Comparison of ENCODE assay signal across 8 cellular contexts in the genomic region with DNA sequence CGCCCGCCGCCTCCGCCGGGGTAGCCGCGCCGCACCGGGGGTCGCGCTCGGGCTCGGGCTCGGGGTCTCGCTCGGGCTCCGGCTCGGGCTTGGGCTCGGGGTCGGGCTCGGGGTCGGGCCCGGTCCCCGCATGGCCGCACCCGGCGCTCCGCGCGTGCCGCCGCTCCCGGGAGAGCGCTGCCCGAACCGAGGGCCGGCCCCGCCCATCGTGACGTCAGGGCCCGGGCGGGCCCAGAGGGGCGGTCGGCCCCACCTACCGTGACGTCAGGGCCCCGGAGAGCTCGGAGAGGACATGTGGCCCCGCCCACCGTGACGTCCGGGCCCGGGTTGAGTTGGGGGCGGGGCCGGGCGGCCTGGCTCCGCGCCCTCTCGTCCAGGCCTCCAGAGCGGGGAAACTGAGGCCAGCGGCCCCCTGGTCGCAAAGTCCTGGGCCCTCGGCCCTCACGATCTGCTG. TPM values are rescaled to one million over a fixed set of nuclear protein-coding genes. Genes with fewer than 3 reads are reported as not detected.
DNase-seq lines count a peak whose midpoint lies in the region; ATAC-seq and TF ChIP-seq lines count a peak whose summit lies in the region.

A gene with protein sequence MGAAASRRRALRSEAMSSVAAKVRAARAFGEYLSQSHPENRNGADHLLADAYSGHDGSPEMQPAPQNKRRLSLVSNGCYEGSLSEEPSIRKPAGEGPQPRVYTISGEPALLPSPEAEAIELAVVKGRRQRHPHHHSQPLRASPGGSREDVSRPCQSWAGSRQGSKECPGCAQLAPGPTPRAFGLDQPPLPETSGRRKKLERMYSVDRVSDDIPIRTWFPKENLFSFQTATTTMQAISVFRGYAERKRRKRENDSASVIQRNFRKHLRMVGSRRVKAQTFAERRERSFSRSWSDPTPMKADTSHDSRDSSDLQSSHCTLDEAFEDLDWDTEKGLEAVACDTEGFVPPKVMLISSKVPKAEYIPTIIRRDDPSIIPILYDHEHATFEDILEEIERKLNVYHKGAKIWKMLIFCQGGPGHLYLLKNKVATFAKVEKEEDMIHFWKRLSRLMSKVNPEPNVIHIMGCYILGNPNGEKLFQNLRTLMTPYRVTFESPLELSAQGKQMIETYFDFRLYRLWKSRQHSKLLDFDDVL (minus strand): TSS at position 188 of the 454 bp plus-strand sequence. CDS start 232 bp downstream, outside the sequence.

- H3K4me3 ChIP-seq in GM12865 (ENCODE audit: low read depth, low read length) (peak within 1 kb of the TSS; percentile 70), psoas muscle (peak within 1 kb of the TSS; percentile 72), upper lobe of right lung (peak within 1 kb of the TSS; percentile 67)

- H3K27me3 ChIP-seq in psoas muscle (ENCODE audit: insufficient read depth in 3 of 3, low read length in 2 of 3) (no peaks in the 10 kb centered on the region), upper lobe of right lung (no peaks in the 10 kb centered on the region)

- 0 to 1% (median 1%) methylated on average over 24 to 64 of the region's 64 CpGs for WGBS in psoas muscle, 3 donors

- DNase-seq in GM12865 (ENCODE audit: low read depth) (peak; percentile 94), NCI-H146 (lab: John Stamatoyannopoulos, UW) (peak; percentile 87), amygdala (lab: John Stamatoyannopoulos, UW) (peak in 55 of 56 donors; percentile 30 to 97 (median 85)), left ventricle myocardium superior (peak; percentile 97), psoas muscle (peak; percentile 94 to 97), upper lobe of right lung (peak; percentile 96)

- ATAC-seq in HG02678 (IDR thresholded peaks at IDR 0.05; ENCODE audit: unreplicated experiment) (peak; percentile 72), left ventricle myocardium superior (peak; percentile 91), psoas muscle (peak; percentile 93 to 96 (median 94)), upper lobe of right lung (peak; percentile 89)

- H3K9me3 ChIP-seq in psoas muscle (no peaks in the 10 kb centered on the region), upper lobe of right lung (no peaks in the 10 kb centered on the region)

- H3K4me1 ChIP-seq in psoas muscle, result peaks cover 8% of the 10 kb centered on the region
- peaks cover 22% of the 10 kb centered on the region for H3K4me1 ChIP-seq in upper lobe of right lung

- H3K27ac ChIP-seq in psoas muscle (peak within 1 kb of the TSS; percentile 13), upper lobe of right lung (peak within 1 kb of the TSS; percentile 34)

- intact Hi-C loops in T-helper 2 cell treated with Interferon-gamma antibody and Interleukin-4, amounts not matched to agents 100 ng/mL and 5 ng/mL, for 36 hours (cut with micrococcal nuclease), result loop anchor here (1.0 to 2.0 kb wide), 2 partner anchors 92 to 146 kb away; partner anchors contain the start of genes ARRDC1 and MRPL41
- intact Hi-C loops in left ventricle myocardium superior (cut with micrococcal nuclease), result no loop called here
- intact Hi-C loops in psoas muscle (cut with DNase I), result no loop called here
- intact Hi-C loops in upper lobe of right lung (cut with DNase I), result no loop called here

- peaks cover 0 to 51% of the 10 kb centered on the region in 2 donors for H3K36me3 ChIP-seq in psoas muscle (ENCODE audit: insufficient read depth in 1 of 2, low read depth in 1 of 2)
- H3K36me3 ChIP-seq in upper lobe of right lung, result no peaks in the 10 kb centered on the region

- no peak for TF ChIP-seq CTCF in GM12865 (IDR thresholded peaks at IDR 0.05; ENCODE audit: insufficient read depth, low read depth, low read length, missing control alignments)
- no peak for TF ChIP-seq CTCF in psoas muscle (IDR thresholded peaks at IDR 0.05)
- no peak for TF ChIP-seq CTCF in upper lobe of right lung (IDR thresholded peaks at IDR 0.05)

RNA-seq across cellular contexts. Expression of the gene that starts here (rescaled TPM):
- 50.6 and 51.5 TPM in 2 replicates for total RNA-seq in T-helper 2 cell treated with Interferon-gamma antibody and Interleukin-4, amounts not matched to agents 100 ng/mL and 5 ng/mL, for 36 hours
- total RNA-seq in left ventricle myocardium superior, result 10.2 TPM
- 10 to 100 TPM in 1 of 4 donors, 1 to 10 TPM in 3; 4.8 to 11.2 (median 6.4) TPM for total RNA-seq in psoas muscle
- polyA plus RNA-seq in psoas muscle, result 10 to 100 TPM in 1 of 3 donors, 1 to 10 TPM in 2; 4.9 to 11.0 (median 5.7) TPM
- total RNA-seq in upper lobe of right lung, result 23.9 TPM

Comparison
In these comparisons a context has a peak if more than half of its experiments do, and no peak if none do; other contexts are left out.
1. Peak in every context shown above with its lines: DNase-seq, ATAC-seq, H3K4me3 ChIP-seq and H3K27ac ChIP-seq.